ENCODE assay signal across 1 cellular context in genomic region chr11:45489281-45489906, GRCh38.
TF ChIP-seq lines count a peak whose summit lies in the region.

No MANE protein-coding gene starts in this region.

TF ChIP-seq in WTC11, 78 proteins besides CTCF, POLR2A, EP300 and RAD21 (continued from another document):
- TF ChIP-seq HMGXB4 (CRISPR knock-in tag; IDR thresholded peaks at IDR 0.05) (no peak), ZNF423 (CRISPR knock-in tag; IDR thresholded peaks at IDR 0.05) (no peak), ZNF121 (CRISPR knock-in tag; IDR thresholded peaks at IDR 0.05) (no peak)
